20 cellular contexts compared by ENCODE assay signal in genomic region chr16:88511060-88511459, GRCh38.
"Had no signal": no experiment of that assay in that cellular context is flagged by ENCODE, and none has a peak within 500 bp of the region (broad histone marks: within the 10 kb centered on the region; RNA-seq: fewer than 3 reads in every experiment).

No MANE protein-coding gene starts in this region.

- H3K27ac Mint-ChIP-seq: endodermal cell had no signal

- H3K4me3 ChIP-seq: colonic mucosa, mucosa of descending colon, pancreas, smooth muscle cell, tibial artery, upper lobe of right lung, vagina had no signal

- H3K4me3 Mint-ChIP-seq: endodermal cell had no signal

- H3K36me3 ChIP-seq: colonic mucosa, pancreas, upper lobe of right lung, vagina had no signal

- H3K9me3 ChIP-seq: colonic mucosa, mucosa of descending colon, pancreas, tibial artery, upper lobe of right lung, vagina had no signal

- H3K4me1 ChIP-seq: tibial artery, upper lobe of right lung had no signal

- H3K27me3 ChIP-seq: colonic mucosa, pancreas, upper lobe of right lung, vagina had no signal

- H3K27me3 Mint-ChIP-seq: naive thymus-derived CD8-positive, alpha-beta T cell; progenitor cell of endocrine pancreas had no signal

- FAIRE-seq: pancreas had no signal

- H3K4me1 Mint-ChIP-seq: naive thymus-derived CD8-positive, alpha-beta T cell had no signal

- H3K9me3 Mint-ChIP-seq: endodermal cell; naive thymus-derived CD8-positive, alpha-beta T cell had no signal

- ATAC-seq: left lobe of liver; mucosa of descending colon; naive thymus-derived CD8-positive, alpha-beta T cell; pancreas; right cardiac atrium; upper lobe of right lung had no signal

- H3K27ac ChIP-seq: colonic mucosa, tibial artery, upper lobe of right lung, vagina had no signal

- H3K36me3 Mint-ChIP-seq: naive thymus-derived CD8-positive, alpha-beta T cell had no signal

- DNase-seq: colonic mucosa; dermis blood vessel endothelial cell; endodermal cell; foreskin melanocyte; head of caudate nucleus; hypothalamus; islet precursor cell; mucosa of descending colon; naive thymus-derived CD8-positive, alpha-beta T cell; occipital lobe; right cardiac atrium; stimulated activated CD4-positive, alpha-beta T cell treated with anti-CD3 and anti-CD28 coated beads, Interleukin-2, amount 100 ng/mL, for 48 hours; stimulated activated naive CD4-positive, alpha-beta T cell treated with Interleukin-2 at 50 U/mL for 16 hours; tibial artery; upper lobe of right lung had no signal
